Comparison of ENCODE assay signal across 9 cellular contexts in the genomic region with DNA sequence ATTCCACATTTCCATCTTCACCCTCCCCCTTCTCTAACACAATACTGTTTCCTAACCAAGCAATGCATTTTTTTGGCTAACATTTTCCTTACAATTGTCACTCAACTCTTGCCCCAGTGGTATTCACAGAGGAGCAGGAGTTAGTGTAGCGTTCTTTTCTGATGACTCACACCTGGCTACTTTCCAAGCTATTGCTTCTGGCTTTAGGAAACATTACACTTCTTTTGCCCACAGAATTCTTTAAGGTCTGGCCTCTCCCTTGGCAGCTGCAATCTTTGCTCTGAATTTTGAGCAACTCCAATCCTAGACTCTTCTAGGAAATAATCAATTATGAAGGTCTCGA. TPM values are rescaled to one million over a fixed set of nuclear protein-coding genes. Genes with fewer than 3 reads are reported as not detected.
A peak's percentile ranks its signal among the peaks of the same experiment; 100 is the strongest.
DNase-seq lines count a peak whose midpoint lies in the region; ATAC-seq, FAIRE-seq and TF ChIP-seq lines count a peak whose summit lies in the region.
"Had no signal": no experiment of that assay in that cellular context is flagged by ENCODE, and none has a peak within 500 bp of the region (broad histone marks: within the 10 kb centered on the region; RNA-seq: fewer than 3 reads in every experiment).

No MANE protein-coding gene starts in this region.

- H2BK5ac ChIP-seq in mesenchymal stem cell (ENCODE audit: low read depth, low read length, poor library complexity, severe bottlenecking): no peak overlapping the region

- H3K4me3 ChIP-seq in cardiac fibroblast (replicated peaks in 1 of 2; ENCODE audit: low read depth in 2 of 2, low read length in 2 of 2) (no peak overlapping the region), mesenchymal stem cell (ENCODE audit: insufficient read depth in 1 of 2, low read depth in 1 of 2, low read length in 2 of 2) (no peak overlapping the region)

- no peaks in the 10 kb centered on the region for H3K36me3 ChIP-seq in mesenchymal stem cell (ENCODE audit: control insufficient read depth in 1 of 2, insufficient read depth in 2 of 2, low read depth in 1 of 2, low read length in 2 of 2)

- TF ChIP-seq CTCF in cardiac fibroblast (IDR thresholded peaks at IDR 0.05; ENCODE audit: low read depth, low read length): no peak

- no peak overlapping the region for H3K14ac ChIP-seq in mesenchymal stem cell (ENCODE audit: low read length in 2 of 2)

- H3K27me3 ChIP-seq in mesenchymal stem cell (ENCODE audit: control insufficient read depth in 1 of 2, insufficient read depth in 1 of 2, low read length in 2 of 2): no peaks in the 10 kb centered on the region

- H2AFZ ChIP-seq in mesenchymal stem cell (ENCODE audit: low read depth, low read length): no peak overlapping the region

- H2BK12ac ChIP-seq in mesenchymal stem cell (ENCODE audit: low read length in 2 of 2): no peak overlapping the region

- peaks cover 19% of the 10 kb centered on the region for H3K9me3 ChIP-seq in mesenchymal stem cell (ENCODE audit: control insufficient read depth, low read length)

- ATAC-seq in HG03135 (IDR thresholded peaks at IDR 0.05; ENCODE audit: unreplicated experiment) (no peak), GM19452 (IDR thresholded peaks at IDR 0.05; ENCODE audit: unreplicated experiment) (no peak)
- ATAC-seq: activated CD8-positive, alpha-beta memory T cell treated with anti-CD3 and anti-CD28 coated beads, Interleukin-2, amount 10 ng/mL, durations not matched to agents 7 days and 5 days had no signal

- H3K79me1 ChIP-seq in mesenchymal stem cell (replicated peaks; ENCODE audit: low read length, poor library complexity, severe bottlenecking): no peaks in the 10 kb centered on the region

- peak; percentile 95 for DNase-seq in COLO829 (ENCODE audit: low spot score)
- peak; percentile 6 for DNase-seq in NCI-H1048 (lab: John Stamatoyannopoulos, UW)
- peak; percentile 99 to 100 for DNase-seq in cardiac fibroblast (ENCODE audit: low read depth in 2 of 2)
- peak; percentile 96 for DNase-seq in mesenchymal stem cell
- no peak for DNase-seq in activated CD4-positive, CD25-positive, alpha-beta regulatory T cell treated with anti-CD3 and anti-CD28 coated beads, Interleukin-2, amount 50 U/mL, for 72 hours
- no peak for DNase-seq in frontal cortex (ENCODE audit: low spot score in 2 of 2)
- DNase-seq: activated CD8-positive, alpha-beta memory T cell treated with anti-CD3 and anti-CD28 coated beads, Interleukin-2, amount 10 ng/mL, durations not matched to agents 7 days and 5 days had no signal

- no peak overlapping the region for H2BK15ac ChIP-seq in mesenchymal stem cell (ENCODE audit: low read depth, poor library complexity, severe bottlenecking)

- no peak overlapping the region for H2BK120ac ChIP-seq in mesenchymal stem cell (ENCODE audit: low read depth, low read length)

- peak overlapping the region; percentile 91 for H3K27ac ChIP-seq in mesenchymal stem cell (ENCODE audit: low read length, poor library complexity, severe bottlenecking)

- no peak overlapping the region for H3K9ac ChIP-seq in mesenchymal stem cell (ENCODE audit: low read length)

- peaks cover 2% of the 10 kb centered on the region for H3K4me1 ChIP-seq in mesenchymal stem cell (ENCODE audit: control insufficient read depth, insufficient read depth, low read depth, low read length)

- no peak overlapping the region for H3K4me2 ChIP-seq in mesenchymal stem cell (ENCODE audit: low read length, poor library complexity, severe bottlenecking)

- H3K23ac ChIP-seq in mesenchymal stem cell (ENCODE audit: low read length in 2 of 2): no peak overlapping the region

- no peak overlapping the region for H3K18ac ChIP-seq in mesenchymal stem cell (ENCODE audit: low read depth in 1 of 2, low read length in 2 of 2)

- FAIRE-seq in frontal cortex (lab: Jason Lieb, UNC): no peak

- WGBS in mesenchymal stem cell: 0% methylated on average over 2 of the region's 2 CpGs

- no peak overlapping the region for H2AK5ac ChIP-seq in mesenchymal stem cell (ENCODE audit: low read length, severe bottlenecking)

- no peak overlapping the region for H3K4ac ChIP-seq in mesenchymal stem cell (ENCODE audit: low read depth in 1 of 2, low read length in 2 of 2)

- no peak overlapping the region for H4K8ac ChIP-seq in mesenchymal stem cell (ENCODE audit: low read length)

- no peak overlapping the region for H4K91ac ChIP-seq in mesenchymal stem cell (ENCODE audit: low read length)

RNA-seq across cellular contexts. Expression of a gene that starts 27.5 kb away (rescaled TPM):
- 55.8 TPM for polyA plus RNA-seq in mesenchymal stem cell (2013, experiment 1 of 2)
- 55.6 TPM for polyA plus RNA-seq in mesenchymal stem cell (2013, experiment 2 of 2)
- total RNA-seq in frontal cortex: 33.4 TPM
- total RNA-seq: activated CD8-positive, alpha-beta memory T cell treated with anti-CD3 and anti-CD28 coated beads, Interleukin-2, amount 10 ng/mL, durations not matched to agents 7 days and 5 days had no signal

Comparison
In these comparisons a context has a peak if more than half of its experiments do, and no peak if none do; other contexts are left out.
1. DNase-seq: peak in COLO829 (single experiment), NCI-H1048 (single experiment), cardiac fibroblast (2 of 2) and mesenchymal stem cell (single experiment); none in activated CD4-positive, CD25-positive, alpha-beta regulatory T cell treated with anti-CD3 and anti-CD28 coated beads, Interleukin-2, amount 50 U/mL, for 72 hours (single experiment) and frontal cortex (0 of 2).